32 cellular contexts compared by ENCODE assay signal in the genomic region with DNA sequence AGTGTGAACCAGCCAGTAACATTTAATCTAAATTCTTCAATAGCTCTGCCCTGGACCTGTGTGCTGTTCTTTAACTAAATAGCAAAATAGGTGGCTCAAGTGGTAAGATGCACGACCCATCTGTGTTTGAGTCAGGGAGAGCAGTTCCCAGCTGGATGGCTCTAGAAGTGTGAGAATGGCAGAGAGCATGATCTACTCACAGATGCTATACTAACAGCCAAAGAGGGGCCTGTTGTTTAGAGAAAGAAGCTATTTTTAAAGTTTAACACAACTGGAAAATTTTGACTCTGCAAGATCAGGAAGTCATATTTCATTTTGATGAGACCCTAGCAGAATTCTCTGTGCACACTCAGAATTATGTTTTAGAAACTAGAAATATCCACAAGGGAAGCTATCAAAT.
"Had no signal": no experiment of that assay in that cellular context is flagged by ENCODE, and none has a peak within 500 bp of the region (broad histone marks: within the 10 kb centered on the region; RNA-seq: fewer than 3 reads in every experiment).

No MANE protein-coding gene starts in this region.

- DNase-seq: activated CD4-positive, alpha-beta memory T cell treated with anti-CD3 and anti-CD28 coated beads for 36 hours; activated CD4-positive, alpha-beta T cell treated with anti-CD3 and anti-CD28 coated beads for 36 hours; activated CD4-positive, CD25-positive, alpha-beta regulatory T cell; activated CD4-positive, CD25-positive, alpha-beta regulatory T cell treated with anti-CD3 and anti-CD28 coated beads, Interleukin-2, amount 50 U/mL, for 72 hours; activated CD8-positive, alpha-beta memory T cell treated with anti-CD3 and anti-CD28 coated beads, Interleukin-2, amount 10 ng/mL, durations not matched to agents 7 days and 5 days; activated CD8-positive, alpha-beta memory T cell treated with anti-CD3 and anti-CD28 coated beads, Interleukin-2, amount 50 U/mL, for 4 hours; activated CD8-positive, alpha-beta T cell treated with anti-CD3 and anti-CD28 coated beads, Interleukin-2, amount 10 ng/mL, durations not matched to agents 7 days and 5 days; activated effector memory CD4-positive, alpha-beta T cell treated with anti-CD3 and anti-CD28 coated beads, Interleukin-2, amount 50 U/mL, for 16 hours; activated naive CD4-positive, alpha-beta T cell treated with anti-CD3 and anti-CD28 coated beads for 36 hours; activated naive CD8-positive, alpha-beta T cell treated with anti-CD3 and anti-CD28 coated beads for 36 hours; activated naive CD8-positive, alpha-beta T cell treated with anti-CD3 and anti-CD28 coated beads, Interleukin-2, amount 50 U/mL, for 24 hours; activated T-cell treated with anti-CD3 and anti-CD28 coated beads, Interleukin-2, amount 50 U/mL, for 1 hour; activated T-cell treated with anti-CD3 and anti-CD28 coated beads, Interleukin-2, amount 50 U/mL, for 48 hours; adrenal gland; amygdala; aorta; body of pancreas; caudate nucleus; cortex of kidney; dermis blood vessel endothelial cell; effector CD4-positive, alpha-beta T cell; effector memory CD8-positive, alpha-beta T cell; esophagus squamous epithelium; SW 1271; T-cell; T-helper 9 cell had no signal

- H3K4me3 Mint-ChIP-seq: activated CD4-positive, alpha-beta memory T cell treated with anti-CD3 and anti-CD28 coated beads for 36 hours; activated CD4-positive, alpha-beta T cell treated with anti-CD3 and anti-CD28 coated beads for 36 hours; activated CD4-positive, alpha-beta T cell treated with anti-CD3 and anti-CD28 coated beads, Interleukin-2, amount 10 ng/mL, durations not matched to agents 24 days and 14 days; activated CD8-positive, alpha-beta memory T cell treated with anti-CD3 and anti-CD28 coated beads, Interleukin-2, amount 10 ng/mL, durations not matched to agents 7 days and 5 days; activated CD8-positive, alpha-beta T cell treated with anti-CD3 and anti-CD28 coated beads, Interleukin-2, amount 10 ng/mL, durations not matched to agents 7 days and 5 days; activated naive CD4-positive, alpha-beta T cell treated with anti-CD3 and anti-CD28 coated beads for 36 hours; activated naive CD4-positive, alpha-beta T cell treated with anti-CD3 and anti-CD28 coated beads, Interleukin-2, amount 50 U/mL, for 24 hours; activated naive CD8-positive, alpha-beta T cell treated with anti-CD3 and anti-CD28 coated beads for 36 hours; activated naive CD8-positive, alpha-beta T cell treated with anti-CD3 and anti-CD28 coated beads, Interleukin-2, amount 50 U/mL, for 24 hours; activated T-helper 1 cell treated with anti-CD3 and anti-CD28 coated beads, Interleukin-12 subunit alpha, Interleukin-12 subunit beta, Interleukin-2, Interleukin-4 antibody, amounts not matched to agents 30 ng/mL and 10 ng/mL and 1 ng/mL, durations not matched to agents 14 hours and 24 hours and 36 hours; effector memory CD8-positive, alpha-beta T cell; T-cell; T-helper 1 cell treated with Interleukin-12 subunit alpha and Interleukin-12 subunit beta and Interleukin-4 antibody, amounts not matched to agents 30 μg/mL and 1 μg/mL, for 36 hours had no signal

- H3K36me3 Mint-ChIP-seq: activated CD4-positive, alpha-beta memory T cell treated with anti-CD3 and anti-CD28 coated beads for 36 hours; activated CD8-positive, alpha-beta memory T cell treated with anti-CD3 and anti-CD28 coated beads, Interleukin-2, amount 10 ng/mL, durations not matched to agents 7 days and 5 days; activated naive CD4-positive, alpha-beta T cell treated with anti-CD3 and anti-CD28 coated beads, Interleukin-2, amount 50 U/mL, for 24 hours; T-cell had no signal

- H3K27ac ChIP-seq: adrenal gland, body of pancreas, epithelial cell of prostate, esophagus squamous epithelium had no signal

- H3K4me1 Mint-ChIP-seq: activated CD4-positive, alpha-beta T cell treated with anti-CD3 and anti-CD28 coated beads for 36 hours; activated CD4-positive, alpha-beta T cell treated with anti-CD3 and anti-CD28 coated beads, Interleukin-2, amount 10 ng/mL, durations not matched to agents 24 days and 14 days; activated CD8-positive, alpha-beta memory T cell treated with anti-CD3 and anti-CD28 coated beads, Interleukin-2, amount 10 ng/mL, durations not matched to agents 7 days and 5 days; activated naive CD8-positive, alpha-beta T cell treated with anti-CD3 and anti-CD28 coated beads for 36 hours; activated naive CD8-positive, alpha-beta T cell treated with anti-CD3 and anti-CD28 coated beads, Interleukin-2, amount 50 U/mL, for 24 hours had no signal

- H3K9me3 Mint-ChIP-seq: activated naive CD4-positive, alpha-beta T cell treated with anti-CD3 and anti-CD28 coated beads for 36 hours; activated naive CD4-positive, alpha-beta T cell treated with anti-CD3 and anti-CD28 coated beads, Interleukin-2, amount 50 U/mL, for 24 hours; effector memory CD8-positive, alpha-beta T cell had no signal

- H3K27ac Mint-ChIP-seq: activated CD4-positive, alpha-beta memory T cell treated with anti-CD3 and anti-CD28 coated beads for 36 hours; activated CD4-positive, alpha-beta T cell treated with anti-CD3 and anti-CD28 coated beads for 36 hours; activated CD4-positive, alpha-beta T cell treated with anti-CD3 and anti-CD28 coated beads, Interleukin-2, amount 10 ng/mL, durations not matched to agents 24 days and 14 days; activated CD8-positive, alpha-beta memory T cell treated with anti-CD3 and anti-CD28 coated beads, Interleukin-2, amount 10 ng/mL, durations not matched to agents 7 days and 5 days; activated CD8-positive, alpha-beta T cell treated with anti-CD3 and anti-CD28 coated beads, Interleukin-2, amount 10 ng/mL, durations not matched to agents 7 days and 5 days; activated naive CD4-positive, alpha-beta T cell treated with anti-CD3 and anti-CD28 coated beads for 36 hours; activated naive CD4-positive, alpha-beta T cell treated with anti-CD3 and anti-CD28 coated beads, Interleukin-2, amount 50 U/mL, for 24 hours; activated naive CD8-positive, alpha-beta T cell treated with anti-CD3 and anti-CD28 coated beads for 36 hours; activated naive CD8-positive, alpha-beta T cell treated with anti-CD3 and anti-CD28 coated beads, Interleukin-2, amount 50 U/mL, for 24 hours; activated T-helper 1 cell treated with anti-CD3 and anti-CD28 coated beads, Interleukin-12 subunit alpha, Interleukin-12 subunit beta, Interleukin-2, Interleukin-4 antibody, amounts not matched to agents 30 ng/mL and 10 ng/mL and 1 ng/mL, durations not matched to agents 14 hours and 24 hours and 36 hours; activated T-helper 2 cell treated with anti-CD3 and anti-CD28 coated beads, Interferon-gamma antibody, Interleukin-2, Interleukin-4, amounts not matched to agents 10 μg/mL and 5 μg/mL and 100 μg/mL, durations not matched to agents 14 hours and 24 hours and 36 hours; effector memory CD8-positive, alpha-beta T cell; T-cell; T-helper 1 cell treated with Interleukin-12 subunit alpha and Interleukin-12 subunit beta and Interleukin-4 antibody, amounts not matched to agents 30 μg/mL and 1 μg/mL, for 36 hours had no signal

- H3K9me3 ChIP-seq: adrenal gland, body of pancreas, esophagus squamous epithelium had no signal

- H3K27me3 Mint-ChIP-seq: activated CD4-positive, alpha-beta T cell treated with anti-CD3 and anti-CD28 coated beads for 36 hours; activated naive CD4-positive, alpha-beta T cell treated with anti-CD3 and anti-CD28 coated beads, Interleukin-2, amount 50 U/mL, for 24 hours; activated naive CD8-positive, alpha-beta T cell treated with anti-CD3 and anti-CD28 coated beads for 36 hours; activated naive CD8-positive, alpha-beta T cell treated with anti-CD3 and anti-CD28 coated beads, Interleukin-2, amount 50 U/mL, for 24 hours had no signal

- H3K27me3 ChIP-seq: adrenal gland, body of pancreas, esophagus squamous epithelium had no signal

- ATAC-seq: activated CD4-positive, alpha-beta T cell treated with anti-CD3 and anti-CD28 coated beads for 36 hours; activated CD8-positive, alpha-beta memory T cell treated with anti-CD3 and anti-CD28 coated beads, Interleukin-2, amount 10 ng/mL, durations not matched to agents 7 days and 5 days; activated CD8-positive, alpha-beta T cell treated with anti-CD3 and anti-CD28 coated beads, Interleukin-2, amount 10 ng/mL, durations not matched to agents 7 days and 5 days; activated naive CD8-positive, alpha-beta T cell treated with anti-CD3 and anti-CD28 coated beads, Interleukin-2, amount 50 U/mL, for 24 hours; body of pancreas; effector memory CD8-positive, alpha-beta T cell; T-cell had no signal

- H3K4me3 ChIP-seq: adrenal gland, body of pancreas, esophagus squamous epithelium had no signal

- H3K36me3 ChIP-seq: adrenal gland, esophagus squamous epithelium had no signal
